In genomic region chr11:10208045-10208674, GRCh38 we compare ENCODE assay signal across 8 cellular contexts.
A peak's percentile ranks its signal among the peaks of the same experiment; 100 is the strongest.
DNase-seq lines count a peak whose midpoint lies in the region; ATAC-seq and TF ChIP-seq lines count a peak whose summit lies in the region.

No MANE protein-coding gene starts in this region.

- H3K27me3 ChIP-seq in WERI-Rb-1 (ENCODE audit: insufficient read depth, low read depth, severe bottlenecking) = no peaks in the 10 kb centered on the region

- peaks cover 1% of the 10 kb centered on the region for H3K27me3 Mint-ChIP-seq in glutamatergic neuron (ENCODE audit: unreplicated experiment)

- H3K27ac ChIP-seq in WERI-Rb-1 = no peak overlapping the region

- no peak overlapping the region for H3K4me3 Mint-ChIP-seq in glutamatergic neuron (ENCODE audit: unreplicated experiment)

- peaks cover 7% of the 10 kb centered on the region for H3K36me3 Mint-ChIP-seq in glutamatergic neuron (ENCODE audit: unreplicated experiment)

- H3K4me3 ChIP-seq in AG10803 (ENCODE audit: low read length) (peak overlapping the region; percentile 22; the same call in 1 of the 2 replicates), WERI-Rb-1 (ENCODE audit: low read depth, low read length) (no peak overlapping the region)

- peaks cover 3% of the 10 kb centered on the region for H3K9me3 ChIP-seq in WERI-Rb-1 (ENCODE audit: severe bottlenecking)

- DNase-seq in AG10803 (ENCODE audit: low read depth) (peak; percentile 55), NCI-H1694 treated with DMSO at 0.1 percent for 48 hours (lab: John Stamatoyannopoulos, UW) (peak; percentile 15), WERI-Rb-1 (peak; percentile 13), glutamatergic neuron (no peak), putamen (ENCODE audit: low spot score) (peak; percentile 22)

- no peaks in the 10 kb centered on the region for H3K4me1 Mint-ChIP-seq in glutamatergic neuron (ENCODE audit: low read depth, unreplicated experiment)

- no peak overlapping the region for H3K27ac Mint-ChIP-seq in glutamatergic neuron (ENCODE audit: unreplicated experiment)

- peaks cover 5% of the 10 kb centered on the region for H3K9me3 Mint-ChIP-seq in glutamatergic neuron (ENCODE audit: unreplicated experiment)

- TF ChIP-seq CTCF in AG10803 (conservative IDR thresholded peaks at IDR 0.05; ENCODE audit: low read length) (peak; percentile 75), WERI-Rb-1 (IDR thresholded peaks at IDR 0.05; ENCODE audit: low read depth, low read length) (peak; percentile 27; the same call in 1 of the 2 replicates), glutamatergic neuron (IDR thresholded peaks at IDR 0.05; ENCODE audit: partially characterized antibody, unreplicated experiment) (peak; percentile 88)

- ATAC-seq in GM18867 (IDR thresholded peaks at IDR 0.05; ENCODE audit: unreplicated experiment) = peak; percentile 54
- ATAC-seq in GM18517 (IDR thresholded peaks at IDR 0.05; ENCODE audit: unreplicated experiment) = no peak
- ATAC-seq in HG02642 (IDR thresholded peaks at IDR 0.05; ENCODE audit: poor library complexity, unreplicated experiment) = no peak

- H3K36me3 ChIP-seq in WERI-Rb-1 = no peaks in the 10 kb centered on the region

Comparison
In these comparisons a context has a peak if more than half of its experiments do, and no peak if none do; other contexts are left out.
1. CTCF ChIP-seq: peak in every context shown above with its lines; median percentile 88 in glutamatergic neuron; 75 in AG10803; 27 in WERI-Rb-1.